In genomic region chr4:122710434-122711308, GRCh38 we compare ENCODE assay signal across 1 cellular context.
A peak's percentile ranks its signal among the peaks of the same experiment; 100 is the strongest.
TF ChIP-seq lines count a peak whose summit lies in the region.

No MANE protein-coding gene starts in this region.

TF ChIP-seq in GM12878, 131 proteins besides CTCF, POLR2A, EP300 and RAD21 (continued from another document):
- TF ChIP-seq RUNX3 (IDR thresholded peaks at IDR 0.05; ENCODE audit: low read length) (peak; percentile 30; the same call in 1 of the 2 replicates), TCF3 (IDR thresholded peaks at IDR 0.05; ENCODE audit: borderline replicate concordance, insufficient read depth, low read depth, low read length) (no peak), CBX3 (IDR thresholded peaks at IDR 0.05; ENCODE audit: borderline replicate concordance, low read depth) (no peak), FOXK2 (IDR thresholded peaks at IDR 0.05) (no peak), IRF4 (IDR thresholded peaks at IDR 0.05; ENCODE audit: low read depth, low read length) (no peak), TCF7 (IDR thresholded peaks at IDR 0.05; ENCODE audit: borderline replicate concordance) (no peak), E2F4 (IDR thresholded peaks at IDR 0.05; ENCODE audit: low read depth, low read length) (no peak), GATAD2B (conservative IDR thresholded peaks at IDR 0.05; ENCODE audit: low read depth) (no peak), MYC (IDR thresholded peaks at IDR 0.05; ENCODE audit: insufficient read depth, insufficient read length, insufficient replicate concordance, low read length, severe bottlenecking) (no peak), SPI1 (IDR thresholded peaks at IDR 0.05; ENCODE audit: borderline replicate concordance, insufficient read depth, low read depth, low read length) (peak; percentile 77), CBX5 (IDR thresholded peaks at IDR 0.05; ENCODE audit: low read depth) (no peak), NFIC (IDR thresholded peaks at IDR 0.05; ENCODE audit: low read depth, low read length) (peak; percentile 63), ASH2L (IDR thresholded peaks at IDR 0.05; ENCODE audit: borderline replicate concordance, low read depth) (no peak), STAT3 (IDR thresholded peaks at IDR 0.05; ENCODE audit: low read depth, low read length) (no peak), CREM (IDR thresholded peaks at IDR 0.05; ENCODE audit: low read depth) (0 out of 2 replicates have a peak, but pooled peaks have one; percentile 8), MEF2A (IDR thresholded peaks at IDR 0.05; ENCODE audit: insufficient read depth, low read depth, low read length) (no peak), EGR1 (IDR thresholded peaks at IDR 0.05; ENCODE audit: borderline replicate concordance in 1 of 2, low read depth in 2 of 2, low read length in 2 of 2) (no peak), SIX5 (IDR thresholded peaks at IDR 0.05; ENCODE audit: low read depth, low read length, severe bottlenecking) (no peak), GABPA (IDR thresholded peaks at IDR 0.05; ENCODE audit: low read depth) (no peak), SREBF2 (IDR thresholded peaks at IDR 0.05; ENCODE audit: low read length) (no peak), RELB (IDR thresholded peaks at IDR 0.05; ENCODE audit: low read depth) (peak; percentile 53; the same call in 1 of the 2 replicates), BHLHE40 (IDR thresholded peaks at IDR 0.05; ENCODE audit: borderline replicate concordance in 1 of 2, low read depth in 2 of 2, low read length in 1 of 2) (no peak), SMAD5 (IDR thresholded peaks at IDR 0.05; ENCODE audit: low read depth) (no peak), IKZF2 (IDR thresholded peaks at IDR 0.05) (no peak), CHD4 (IDR thresholded peaks at IDR 0.05) (no peak), ZNF217 (IDR thresholded peaks at IDR 0.05) (no peak), ZZZ3 (IDR thresholded peaks at IDR 0.05; ENCODE audit: control insufficient read depth, insufficient read length, low read depth) (no peak), SMC3 (IDR thresholded peaks at IDR 0.05; ENCODE audit: borderline replicate concordance, low read length) (no peak), CHD1 (IDR thresholded peaks at IDR 0.05; ENCODE audit: low read depth, low read length) (no peak), ESRRA (IDR thresholded peaks at IDR 0.05; ENCODE audit: low read length) (no peak), NFXL1 (IDR thresholded peaks at IDR 0.05; ENCODE audit: borderline replicate concordance) (no peak), BACH1 (IDR thresholded peaks at IDR 0.05; ENCODE audit: borderline replicate concordance) (no peak), CBFB (IDR thresholded peaks at IDR 0.05; ENCODE audit: low read depth) (no peak), PAX5 (IDR thresholded peaks at IDR 0.05; ENCODE audit: borderline replicate concordance, low read depth, low read length) (no peak), NR2F1 (conservative IDR thresholded peaks at IDR 0.05) (0 out of 2 replicates have a peak, but pooled peaks have one; percentile 56), ZNF622 (IDR thresholded peaks at IDR 0.05) (no peak), ZBTB33 (IDR thresholded peaks at IDR 0.05) (no peak), JUNB (IDR thresholded peaks at IDR 0.05) (peak; percentile 21; the same call in 1 of the 2 replicates), NBN (IDR thresholded peaks at IDR 0.05) (no peak), SKIL (IDR thresholded peaks at IDR 0.05; ENCODE audit: low read depth, poor library complexity, severe bottlenecking) (no peak), EZH2 (IDR thresholded peaks at IDR 0.05; ENCODE audit: borderline replicate concordance, control insufficient read depth, low read depth, low read length) (no peak), ZSCAN29 (IDR thresholded peaks at IDR 0.05) (no peak), RELA (IDR thresholded peaks at IDR 0.05; ENCODE audit: borderline replicate concordance, partially characterized antibody) (no peak), NFYA (IDR thresholded peaks at IDR 0.05; ENCODE audit: borderline replicate concordance, low read depth, low read length) (no peak), TAF1 (IDR thresholded peaks at IDR 0.05; ENCODE audit: borderline replicate concordance, low read depth, low read length) (no peak), CHD2 (IDR thresholded peaks at IDR 0.05; ENCODE audit: borderline replicate concordance, low read depth, low read length) (no peak), CEBPB (IDR thresholded peaks at IDR 0.05; ENCODE audit: borderline replicate concordance in 1 of 2, low read depth in 2 of 2, low read length in 2 of 2) (no peak)
- TF ChIP-seq, protein P1, sequence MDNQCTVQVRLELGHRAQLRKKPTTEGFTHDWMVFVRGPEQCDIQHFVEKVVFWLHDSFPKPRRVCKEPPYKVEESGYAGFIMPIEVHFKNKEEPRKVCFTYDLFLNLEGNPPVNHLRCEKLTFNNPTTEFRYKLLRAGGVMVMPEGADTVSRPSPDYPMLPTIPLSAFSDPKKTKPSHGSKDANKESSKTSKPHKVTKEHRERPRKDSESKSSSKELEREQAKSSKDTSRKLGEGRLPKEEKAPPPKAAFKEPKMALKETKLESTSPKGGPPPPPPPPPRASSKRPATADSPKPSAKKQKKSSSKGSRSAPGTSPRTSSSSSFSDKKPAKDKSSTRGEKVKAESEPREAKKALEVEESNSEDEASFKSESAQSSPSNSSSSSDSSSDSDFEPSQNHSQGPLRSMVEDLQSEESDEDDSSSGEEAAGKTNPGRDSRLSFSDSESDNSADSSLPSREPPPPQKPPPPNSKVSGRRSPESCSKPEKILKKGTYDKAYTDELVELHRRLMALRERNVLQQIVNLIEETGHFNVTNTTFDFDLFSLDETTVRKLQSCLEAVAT (IDR thresholded peaks at IDR 0.05), result no peak
- TF ChIP-seq, protein P2, sequence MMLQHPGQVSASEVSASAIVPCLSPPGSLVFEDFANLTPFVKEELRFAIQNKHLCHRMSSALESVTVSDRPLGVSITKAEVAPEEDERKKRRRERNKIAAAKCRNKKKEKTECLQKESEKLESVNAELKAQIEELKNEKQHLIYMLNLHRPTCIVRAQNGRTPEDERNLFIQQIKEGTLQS (IDR thresholded peaks at IDR 0.05; ENCODE audit: borderline replicate concordance, extremely low read depth, low read depth, low read length), result no peak
- TF ChIP-seq, protein P3, sequence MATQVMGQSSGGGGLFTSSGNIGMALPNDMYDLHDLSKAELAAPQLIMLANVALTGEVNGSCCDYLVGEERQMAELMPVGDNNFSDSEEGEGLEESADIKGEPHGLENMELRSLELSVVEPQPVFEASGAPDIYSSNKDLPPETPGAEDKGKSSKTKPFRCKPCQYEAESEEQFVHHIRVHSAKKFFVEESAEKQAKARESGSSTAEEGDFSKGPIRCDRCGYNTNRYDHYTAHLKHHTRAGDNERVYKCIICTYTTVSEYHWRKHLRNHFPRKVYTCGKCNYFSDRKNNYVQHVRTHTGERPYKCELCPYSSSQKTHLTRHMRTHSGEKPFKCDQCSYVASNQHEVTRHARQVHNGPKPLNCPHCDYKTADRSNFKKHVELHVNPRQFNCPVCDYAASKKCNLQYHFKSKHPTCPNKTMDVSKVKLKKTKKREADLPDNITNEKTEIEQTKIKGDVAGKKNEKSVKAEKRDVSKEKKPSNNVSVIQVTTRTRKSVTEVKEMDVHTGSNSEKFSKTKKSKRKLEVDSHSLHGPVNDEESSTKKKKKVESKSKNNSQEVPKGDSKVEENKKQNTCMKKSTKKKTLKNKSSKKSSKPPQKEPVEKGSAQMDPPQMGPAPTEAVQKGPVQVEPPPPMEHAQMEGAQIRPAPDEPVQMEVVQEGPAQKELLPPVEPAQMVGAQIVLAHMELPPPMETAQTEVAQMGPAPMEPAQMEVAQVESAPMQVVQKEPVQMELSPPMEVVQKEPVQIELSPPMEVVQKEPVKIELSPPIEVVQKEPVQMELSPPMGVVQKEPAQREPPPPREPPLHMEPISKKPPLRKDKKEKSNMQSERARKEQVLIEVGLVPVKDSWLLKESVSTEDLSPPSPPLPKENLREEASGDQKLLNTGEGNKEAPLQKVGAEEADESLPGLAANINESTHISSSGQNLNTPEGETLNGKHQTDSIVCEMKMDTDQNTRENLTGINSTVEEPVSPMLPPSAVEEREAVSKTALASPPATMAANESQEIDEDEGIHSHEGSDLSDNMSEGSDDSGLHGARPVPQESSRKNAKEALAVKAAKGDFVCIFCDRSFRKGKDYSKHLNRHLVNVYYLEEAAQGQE (IDR thresholded peaks at IDR 0.05; ENCODE audit: low read depth, low read length), result no peak
- TF ChIP-seq, protein P4, sequence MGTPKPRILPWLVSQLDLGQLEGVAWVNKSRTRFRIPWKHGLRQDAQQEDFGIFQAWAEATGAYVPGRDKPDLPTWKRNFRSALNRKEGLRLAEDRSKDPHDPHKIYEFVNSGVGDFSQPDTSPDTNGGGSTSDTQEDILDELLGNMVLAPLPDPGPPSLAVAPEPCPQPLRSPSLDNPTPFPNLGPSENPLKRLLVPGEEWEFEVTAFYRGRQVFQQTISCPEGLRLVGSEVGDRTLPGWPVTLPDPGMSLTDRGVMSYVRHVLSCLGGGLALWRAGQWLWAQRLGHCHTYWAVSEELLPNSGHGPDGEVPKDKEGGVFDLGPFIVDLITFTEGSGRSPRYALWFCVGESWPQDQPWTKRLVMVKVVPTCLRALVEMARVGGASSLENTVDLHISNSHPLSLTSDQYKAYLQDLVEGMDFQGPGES (IDR thresholded peaks at IDR 0.05), result no peak
